Comparison of ENCODE assay signal across 10 cellular contexts in the genomic region with DNA sequence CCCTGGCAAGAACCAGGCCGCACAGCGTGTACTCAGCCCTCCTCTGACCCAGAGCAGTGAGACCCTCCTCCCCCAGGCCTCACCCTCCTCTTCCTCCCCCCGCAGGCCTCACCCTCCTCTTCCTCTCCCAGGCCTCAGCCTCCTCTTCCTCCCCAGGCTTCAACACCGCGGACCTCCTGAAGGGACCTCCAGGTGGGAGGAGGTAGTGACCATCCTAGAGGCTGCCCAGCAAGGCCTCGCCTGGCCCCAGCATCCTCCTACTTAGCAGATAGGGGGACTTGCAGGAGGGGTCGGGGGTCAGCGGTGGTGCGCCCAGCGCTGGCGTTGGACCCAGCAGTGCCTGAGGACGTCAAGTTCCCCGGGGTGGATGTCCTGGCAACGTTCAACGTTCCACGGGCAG.
DNase-seq lines count a peak whose midpoint lies in the region; ATAC-seq, FAIRE-seq and TF ChIP-seq lines count a peak whose summit lies in the region.
"Had no signal": no experiment of that assay in that cellular context is flagged by ENCODE, and none has a peak within 500 bp of the region (broad histone marks: within the 10 kb centered on the region; RNA-seq: fewer than 3 reads in every experiment).

No MANE protein-coding gene starts in this region.

- H3K36me3 Mint-ChIP-seq in activated T-cell treated with anti-CD3 and anti-CD28 coated beads, Interleukin-2, amount 50 U/mL, for 4 hours (ENCODE audit: insufficient read depth), result peaks cover 3% of the 10 kb centered on the region

- H3K9me3 Mint-ChIP-seq in activated T-cell treated with anti-CD3 and anti-CD28 coated beads, Interleukin-2, amount 50 U/mL, for 4 hours, result no peaks in the 10 kb centered on the region

- H3K27me3 Mint-ChIP-seq in activated T-cell treated with anti-CD3 and anti-CD28 coated beads, Interleukin-2, amount 50 U/mL, for 4 hours (ENCODE audit: low read depth), result no peaks in the 10 kb centered on the region

- POLR2A ChIA-PET in SK-N-SH (lab: Yijun Ruan, JAX), result no interaction called here

- peak overlapping the region; percentile 84 for H3K4me3 Mint-ChIP-seq in activated T-cell treated with anti-CD3 and anti-CD28 coated beads, Interleukin-2, amount 50 U/mL, for 4 hours

- H4K20me1 ChIP-seq in SK-N-SH (ENCODE audit: insufficient read depth), result no peaks in the 10 kb centered on the region; the same call in 1 of the 2 replicates

- TF ChIP-seq EP300 in tibial nerve (IDR thresholded peaks at IDR 0.05) (no peak), SK-N-SH (IDR thresholded peaks at IDR 0.05; ENCODE audit: borderline replicate concordance in 1 of 2, low read depth in 1 of 2, low read length in 1 of 2) (no peak)

- no peak for DNase-seq in activated T-cell treated with anti-CD3 and anti-CD28 coated beads, Interleukin-2, amount 50 U/mL, for 4 hours
- no peak for DNase-seq in activated T-cell treated with anti-CD3 and anti-CD28 coated beads, Interleukin-2, amount 50 U/mL, for 48 hours
- DNase-seq in brain microvascular endothelial cell (no peak), tibial nerve (ENCODE audit: low spot score in 2 of 2) (no peak), SK-N-SH (no peak), GM12892 (ENCODE audit: insufficient read length) (no peak)
- DNase-seq in stimulated activated CD4-positive, alpha-beta T cell treated with anti-CD3 and anti-CD28 coated beads, Interleukin-4, amount 100 ng/mL, for 1 hour, result no peak

- H3K4me1 ChIP-seq in tibial nerve, result peaks cover 0 to 19% (median 11%) of the 10 kb centered on the region in 4 donors
- peaks cover 0 to 10% of the 10 kb centered on the region in 2 experiments; a peak in 1 of 4 replicates for H3K4me1 ChIP-seq in SK-N-SH (ENCODE audit: control insufficient read depth in 1 of 2, insufficient read depth in 2 of 2, low read depth in 1 of 2, low read length in 1 of 2)
- H3K4me1 ChIP-seq: body of pancreas had no signal

- peaks cover 69% of the 10 kb centered on the region for H3K4me1 Mint-ChIP-seq in activated T-cell treated with anti-CD3 and anti-CD28 coated beads, Interleukin-2, amount 50 U/mL, for 4 hours (ENCODE audit: low read depth)

- H3K4me2 ChIP-seq in SK-N-SH, result no peak overlapping the region

- 75 to 82% methylated on average over 16 of the region's 16 CpGs for WGBS in tibial nerve, 2 donors
- WGBS in SK-N-SH (ENCODE audit: low lambda C conversion rate), result 94% methylated on average over 14 of the region's 16 CpGs

- no peaks in the 10 kb centered on the region for H3K27me3 ChIP-seq in brain microvascular endothelial cell (replicated peaks)
- no peaks in the 10 kb centered on the region for H3K27me3 ChIP-seq in tibial nerve
- no peaks in the 10 kb centered on the region for H3K27me3 ChIP-seq in SK-N-SH (ENCODE audit: insufficient read depth)
- H3K27me3 ChIP-seq: body of pancreas had no signal

- peak overlapping the region; percentile 56 for H3K27ac ChIP-seq in brain microvascular endothelial cell
- peak overlapping the region in 3 of 4 donors; percentile 68 to 76 (median 75) for H3K27ac ChIP-seq in tibial nerve
- no peak overlapping the region for H3K27ac ChIP-seq in SK-N-SH (ENCODE audit: low read depth in 2 of 2, low read length in 1 of 2)

- no peaks in the 10 kb centered on the region for H3K9me2 ChIP-seq in SK-N-SH

- TF ChIP-seq POLR2A in tibial nerve (IDR thresholded peaks at IDR 0.05) (no peak), GM12892 (IDR thresholded peaks at IDR 0.05; ENCODE audit: low read depth, low read length) (no peak)

- H3K9me3 ChIP-seq in tibial nerve (no peaks in the 10 kb centered on the region), SK-N-SH (no peaks in the 10 kb centered on the region)
- H3K9me3 ChIP-seq: body of pancreas had no signal

- no peak overlapping the region for H2AFZ ChIP-seq in SK-N-SH (ENCODE audit: low read depth)

- H3K79me2 ChIP-seq in SK-N-SH (ENCODE audit: insufficient read depth), result no peaks in the 10 kb centered on the region

- TF ChIP-seq CTCF in brain microvascular endothelial cell (IDR thresholded peaks at IDR 0.05; ENCODE audit: low read depth, low read length, missing control alignments) (no peak), tibial nerve (IDR thresholded peaks at IDR 0.05) (no peak), SK-N-SH (IDR thresholded peaks at IDR 0.05) (no peak)

- CTCF ChIA-PET in SK-N-SH (lab: Yijun Ruan, JAX), result no interaction called here

- no peak for TF ChIP-seq RAD21 in SK-N-SH (IDR thresholded peaks at IDR 0.05; ENCODE audit: low read length)

- H3K36me3 ChIP-seq in brain microvascular endothelial cell (replicated peaks) (no peaks in the 10 kb centered on the region), tibial nerve (peaks cover 0 to 20% (median 0%) of the 10 kb centered on the region in 3 donors), SK-N-SH (replicated peaks in 1 of 2; ENCODE audit: control insufficient read depth in 1 of 2, insufficient read depth in 2 of 2, low read length in 1 of 2) (no peaks in the 10 kb centered on the region)

- in situ Hi-C loops in brain microvascular endothelial cell (cut with HindIII; ENCODE audit: low pct_ligation_motif_present, low sequenced_read_pairs), result no loop called here

- no peak overlapping the region for H3K9ac ChIP-seq in SK-N-SH

- peak in 1 of 2 donors; percentile 4 for ATAC-seq in activated T-cell treated with anti-CD3 and anti-CD28 coated beads, Interleukin-2, amount 50 U/mL, for 4 hours
- peak; percentile 15 for ATAC-seq in HG03280 (IDR thresholded peaks at IDR 0.05; ENCODE audit: unreplicated experiment)
- ATAC-seq: Panc1 had no signal

- H3K4me3 ChIP-seq in brain microvascular endothelial cell (ENCODE audit: low read depth, low read length), result no peak overlapping the region
- H3K4me3 ChIP-seq in tibial nerve, result peak overlapping the region in 1 of 4 donors; percentile 24
- no peak overlapping the region for H3K4me3 ChIP-seq in SK-N-SH (ENCODE audit: low read depth in 2 of 2, low read length in 1 of 2)
- H3K4me3 ChIP-seq: body of pancreas had no signal

- no peaks in the 10 kb centered on the region for H3F3A ChIP-seq in SK-N-SH (replicated peaks; ENCODE audit: insufficient read depth)

- FAIRE-seq in GM12892 (lab: Jason Lieb, UNC), result no peak

TF ChIP-seq in SK-N-SH, 30 proteins besides CTCF, POLR2A, EP300 and RAD21:
- TF ChIP-seq MEF2A (IDR thresholded peaks at IDR 0.05; ENCODE audit: borderline replicate concordance, low read depth) (no peak), RXRA (IDR thresholded peaks at IDR 0.05; ENCODE audit: borderline replicate concordance, low read depth) (no peak), MXI1 (IDR thresholded peaks at IDR 0.05; ENCODE audit: low read depth, low read length) (no peak)

Comparison
In these comparisons a context has a peak if more than half of its experiments do, and no peak if none do; other contexts are left out.
1. H3K27ac ChIP-seq: peak in brain microvascular endothelial cell (single experiment) and tibial nerve (3 of 4); none in SK-N-SH (0 of 2).